Comparison of ENCODE assay signal across 7 cellular contexts in the genomic region with DNA sequence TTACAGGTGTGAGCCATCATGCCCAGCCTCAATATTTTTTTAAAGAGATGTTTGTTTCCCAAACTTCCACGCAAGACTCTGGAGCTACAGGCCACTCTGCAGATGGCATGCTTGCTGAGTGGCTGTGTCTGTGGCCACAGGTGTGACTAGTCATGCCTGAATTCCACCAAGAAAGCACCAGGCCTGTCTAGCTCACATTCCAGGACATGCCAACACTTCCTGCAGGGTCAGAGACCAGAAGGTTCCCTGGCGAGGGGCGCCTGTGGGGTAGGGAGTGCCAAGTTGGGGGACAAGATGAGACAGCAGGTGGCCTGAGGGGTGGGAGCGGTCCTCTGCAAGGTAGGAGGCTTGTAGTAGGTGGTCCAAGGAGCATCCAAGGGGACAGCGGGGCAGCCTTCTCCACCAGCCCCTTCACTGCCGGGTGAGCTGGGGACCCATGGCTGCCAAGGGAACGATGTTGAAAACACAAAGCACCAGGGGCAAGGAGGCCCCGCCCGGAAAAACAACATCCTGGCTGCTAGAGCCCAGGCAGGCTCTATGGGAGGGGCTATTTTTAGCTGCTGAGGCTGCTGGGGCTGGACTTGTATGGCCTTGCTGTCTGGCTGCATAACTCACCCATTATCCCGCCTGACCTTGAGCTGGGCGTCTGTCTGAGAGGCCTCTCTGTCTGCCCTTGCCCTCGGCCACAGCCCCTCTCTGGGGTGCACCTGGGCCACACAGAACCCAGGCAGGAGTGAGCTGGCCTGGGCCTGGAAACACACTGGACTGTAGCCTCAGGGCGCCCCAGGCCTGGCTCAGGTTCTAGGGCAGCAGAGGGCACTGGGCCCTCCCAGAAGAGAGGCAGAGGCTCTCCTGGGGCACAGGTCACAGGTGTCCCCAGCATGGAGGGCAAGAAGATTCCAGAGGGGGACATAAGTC. TPM values are rescaled to one million over a fixed set of nuclear protein-coding genes. Genes with fewer than 3 reads are reported as not detected.
A peak's percentile ranks its signal among the peaks of the same experiment; 100 is the strongest.
DNase-seq lines count a peak whose midpoint lies in the region; ATAC-seq and TF ChIP-seq lines count a peak whose summit lies in the region.

No MANE protein-coding gene starts in this region.

- H3K36me3 ChIP-seq in colonic mucosa (peaks cover 5% of the 10 kb centered on the region), lower lobe of right lung (peaks cover 25% of the 10 kb centered on the region), transverse colon (no peaks in the 10 kb centered on the region)

- ATAC-seq in lower lobe of right lung = peak; percentile 45 to 54

- H3K4me1 ChIP-seq in colonic mucosa (peaks cover 22% of the 10 kb centered on the region), lower lobe of right lung (peaks cover 72% of the 10 kb centered on the region), transverse colon (peaks cover 51 to 76% (median 64%) of the 10 kb centered on the region in 4 donors)

- peak; percentile 29 for TF ChIP-seq POLR2A in transverse colon (IDR thresholded peaks at IDR 0.05)

- DNase-seq in HPDE6-E6E7 (ENCODE audit: extremely low spot score) = peak; percentile 88
- DNase-seq in SW480 (ENCODE audit: low spot score) = peak; percentile 80
- DNase-seq in colonic mucosa = peak; percentile 87
- DNase-seq in lower lobe of right lung = peak; percentile 75
- peak; percentile 78 for DNase-seq in transverse colon
- DNase-seq in DMS79 (lab: John Stamatoyannopoulos, UW) = no peak
- DNase-seq in activated CD8-positive, alpha-beta memory T cell treated with anti-CD3 and anti-CD28 coated beads, Interleukin-2, amount 50 U/mL, for 4 hours = no peak

- H3K9me3 ChIP-seq in colonic mucosa (no peaks in the 10 kb centered on the region), lower lobe of right lung (no peaks in the 10 kb centered on the region), transverse colon (no peaks in the 10 kb centered on the region)

- whole genome bisulfite sequencing in transverse colon (ENCODE audit: low coverage in 1 of 2), 2 donors = 30 to 45% methylated on average over 4 to 13 of the region's 13 CpGs

- H3K27me3 ChIP-seq in colonic mucosa (no peaks in the 10 kb centered on the region), lower lobe of right lung (ENCODE audit: low read depth) (no peaks in the 10 kb centered on the region), transverse colon (no peaks in the 10 kb centered on the region)

- H3K4me3 ChIP-seq in colonic mucosa = no peak overlapping the region
- H3K4me3 ChIP-seq in lower lobe of right lung = no peak overlapping the region
- no peak overlapping the region for H3K4me3 ChIP-seq in transverse colon

- in situ Hi-C loops in transverse colon (cut with MboI; ENCODE audit: low pct_ligation_motif_present in 1 of 4, low pct_unique_long_range_greater_than_20kb in 1 of 4, low sequenced_read_pairs in 3 of 4) = no loop called here

- H3K9ac ChIP-seq in colonic mucosa (ENCODE audit: low read depth in 2 of 2, low read length in 2 of 2) = peak overlapping the region; percentile 57 to 82

- peak overlapping the region; percentile 90 for H3K27ac ChIP-seq in colonic mucosa
- peak overlapping the region; percentile 91 for H3K27ac ChIP-seq in lower lobe of right lung
- peak overlapping the region; percentile 94 to 97 (median 96) for H3K27ac ChIP-seq in transverse colon

- TF ChIP-seq CTCF in colonic mucosa (IDR thresholded peaks at IDR 0.05) (no peak), lower lobe of right lung (IDR thresholded peaks at IDR 0.05) (no peak), transverse colon (IDR thresholded peaks at IDR 0.05) (no peak)

- intact Hi-C loops in colonic mucosa (cut with DNase I) (no loop called here), lower lobe of right lung (cut with DNase I) (no loop called here), transverse colon (cut with DNase I; ENCODE audit: low total_unique reads) (no loop called here)

- no peak for TF ChIP-seq EP300 in transverse colon (IDR thresholded peaks at IDR 0.05; ENCODE audit: low read depth)

RNA-seq across cellular contexts. Expression of gene TRIM47, which starts 5.7 kb away (rescaled TPM):
- 10 to 100 TPM; 33.7 to 71.5 TPM for total RNA-seq in colonic mucosa
- 21.0 TPM for total RNA-seq in lower lobe of right lung
- 100 to 1,000 TPM in 1 of 4 donors, 10 to 100 TPM in 3; 38.6 to 118 (median 41.0) TPM for total RNA-seq in transverse colon

RNA-seq across cellular contexts. Expression of gene WBP2, which starts 17.6 kb away (rescaled TPM):
- 100 to 1,000 TPM in 1 of 2 donors, 10 to 100 TPM in 1; 69.8 to 102 TPM for total RNA-seq in colonic mucosa
- 145 TPM for total RNA-seq in lower lobe of right lung
- 10 to 100 TPM; 27.7 to 75.1 (median 56.8) TPM for total RNA-seq in transverse colon

RNA-seq across cellular contexts. Expression of gene TRIM65, which starts 24.1 kb away (rescaled TPM):
- 10 to 100 TPM; 14.5 to 26.0 TPM for total RNA-seq in colonic mucosa
- total RNA-seq in lower lobe of right lung = 32.4 TPM
- 10 to 100 TPM; 16.8 to 21.7 (median 20.5) TPM for total RNA-seq in transverse colon

RNA-seq across cellular contexts. Expression of gene UNC13D, which starts 28.5 kb away (rescaled TPM):
- total RNA-seq in colonic mucosa (10 to 100 TPM; 25.9 to 35.0 TPM), lower lobe of right lung (118 TPM), transverse colon (10 to 100 TPM in 3 of 4 donors, 1 to 10 TPM in 1; 3.0 to 48.3 (median 16.2) TPM)

RNA-seq across cellular contexts. Expression of gene MRPL38, which starts 32.0 kb away (rescaled TPM):
- total RNA-seq in colonic mucosa (100 to 1,000 TPM in 1 of 2 donors, 10 to 100 TPM in 1; 88.6 to 190 TPM), lower lobe of right lung (68.9 TPM), transverse colon (100 to 1,000 TPM in 1 of 4 donors, 10 to 100 TPM in 3; 40.6 to 117 (median 48.5) TPM)

Comparison
In these comparisons a context has a peak if more than half of its experiments do, and no peak if none do; other contexts are left out.
1. DNase-seq: peak in HPDE6-E6E7 (single experiment), SW480 (single experiment), colonic mucosa (single experiment), lower lobe of right lung (single experiment) and transverse colon (single experiment); none in DMS79 (single experiment) and activated CD8-positive, alpha-beta memory T cell treated with anti-CD3 and anti-CD28 coated beads, Interleukin-2, amount 50 U/mL, for 4 hours (single experiment).
2. Peak in every context shown above with its lines, with median percentiles within 50 percentile points of each other: H3K27ac ChIP-seq.